ENCODE assay signal across 27 cellular contexts in the genomic region with DNA sequence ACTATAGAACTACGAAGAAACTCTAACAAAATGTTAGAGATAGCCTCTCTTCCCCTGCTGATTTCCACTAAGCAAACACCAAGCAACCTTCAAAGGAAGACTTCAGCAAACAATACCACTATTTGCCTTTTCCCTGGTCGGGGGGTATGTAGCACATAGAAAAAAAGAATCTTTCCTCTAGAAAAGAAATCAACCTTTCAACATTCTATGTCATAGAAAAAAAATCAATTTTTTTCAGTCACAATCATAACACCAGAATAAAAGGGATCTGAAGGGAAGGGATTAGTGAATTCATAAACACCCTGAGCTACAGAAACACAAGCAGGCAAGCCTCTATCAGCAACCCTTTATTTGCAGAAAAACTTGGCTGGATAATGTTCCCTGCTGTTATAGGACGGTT.
"Had no signal": no experiment of that assay in that cellular context is flagged by ENCODE, and none has a peak within 500 bp of the region (broad histone marks: within the 10 kb centered on the region; RNA-seq: fewer than 3 reads in every experiment).

No MANE protein-coding gene starts in this region.

- H3K27ac ChIP-seq: body of pancreas, neutrophil, ovary, thyroid gland, upper lobe of right lung had no signal

- H3K36me3 ChIP-seq: gastrocnemius medialis, neutrophil, ovary, thyroid gland, upper lobe of right lung had no signal

- H3K9me3 ChIP-seq: body of pancreas, gastrocnemius medialis, neutrophil, ovary, thyroid gland, upper lobe of right lung had no signal

- H3K4me3 ChIP-seq: body of pancreas, gastrocnemius medialis, lung, ovary, skin epidermis, thyroid gland, upper lobe of right lung had no signal

- H3K27me3 ChIP-seq: body of pancreas, gastrocnemius medialis, neutrophil, ovary, thyroid gland, upper lobe of right lung had no signal

- ATAC-seq: body of pancreas; gastrocnemius medialis; sciatic nerve; stimulated activated effector memory CD8-positive, alpha-beta T cell treated with anti-CD3 and anti-CD28 coated beads, Interleukin-12 subunit alpha, Interleukin-12 subunit beta, amount 100 ng/mL, for 72 hours; stimulated activated naive CD8-positive, alpha-beta T cell treated with anti-CD3 and anti-CD28 coated beads, Interleukin-15, amount 100 ng/mL, for 72 hours; upper lobe of right lung had no signal

- DNase-seq: activated CD4-positive, alpha-beta T cell treated with anti-CD3 and anti-CD28 coated beads for 4 hours; activated CD4-positive, alpha-beta T cell treated with anti-CD3 and anti-CD28 coated beads, Interleukin-2, amount 50 U/mL, for 48 hours; activated CD8-positive, alpha-beta memory T cell treated with anti-CD3 and anti-CD28 coated beads for 24 hours; activated effector memory CD4-positive, alpha-beta T cell treated with Interleukin-2 at 50 U/mL for 16 hours; activated naive CD4-positive, alpha-beta T cell treated with Interleukin-2 at 50 U/mL for 16 hours; anterior cingulate cortex; body of pancreas; dermis blood vessel endothelial cell; effector CD8-positive, alpha-beta T cell; erythroblast; gastrocnemius medialis; head of caudate nucleus; hypothalamus; immature natural killer cell; kidney; ovary; retina; stimulated activated CD4-positive, alpha-beta T cell treated with anti-CD3 and anti-CD28 coated beads, Interleukin-4, amount 100 ng/mL, for 24 hours; stimulated activated naive CD8-positive, alpha-beta T cell treated with anti-CD3 and anti-CD28 coated beads, Interleukin-15, amount 100 ng/mL, for 72 hours; T-helper 1 cell; thyroid gland; upper lobe of right lung had no signal
